ENCODE assay signal across 15 cellular contexts in the genomic region with DNA sequence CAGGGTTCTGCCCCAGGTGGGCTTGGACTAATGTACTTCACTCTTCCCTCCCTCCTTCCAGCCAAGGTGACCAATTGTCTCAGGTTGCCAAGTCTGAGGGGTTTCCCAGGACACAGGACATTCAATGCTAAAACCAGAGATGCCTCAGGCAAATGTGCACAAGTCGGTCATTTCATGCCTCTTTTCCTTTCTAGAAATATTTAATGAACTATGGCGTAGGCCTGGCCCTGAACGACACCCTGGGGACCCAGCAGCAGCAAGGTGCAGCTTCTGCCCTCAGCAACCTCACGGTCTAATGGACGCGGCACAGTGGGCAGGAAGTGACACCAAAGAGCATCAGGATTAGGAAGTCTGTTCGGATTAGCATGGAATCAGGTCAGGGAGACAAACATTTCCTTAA.
DNase-seq lines count a peak whose midpoint lies in the region; ATAC-seq, FAIRE-seq and TF ChIP-seq lines count a peak whose summit lies in the region.
"Had no signal": no experiment of that assay in that cellular context is flagged by ENCODE, and none has a peak within 500 bp of the region (broad histone marks: within the 10 kb centered on the region; RNA-seq: fewer than 3 reads in every experiment).

No MANE protein-coding gene starts in this region.

- H3K27me3 ChIP-seq in GM23338 (ENCODE audit: insufficient read depth) (no peaks in the 10 kb centered on the region), uterus (no peaks in the 10 kb centered on the region), lower lobe of right lung (ENCODE audit: low read depth) (peaks cover 6% of the 10 kb centered on the region)

- H3K4me1 ChIP-seq in GM23338 (ENCODE audit: insufficient read depth) (no peaks in the 10 kb centered on the region), uterus (peaks cover 0 to 6% of the 10 kb centered on the region in 2 donors), lower lobe of right lung (no peaks in the 10 kb centered on the region)

- no peak for TF ChIP-seq CTCF in GM23338 (conservative IDR thresholded peaks at IDR 0.05; ENCODE audit: low read depth in 2 of 2)
- no peak for TF ChIP-seq CTCF in endothelial cell (IDR thresholded peaks at IDR 0.05; ENCODE audit: unreplicated experiment)
- no peak for TF ChIP-seq CTCF in uterus (IDR thresholded peaks at IDR 0.05)
- no peak for TF ChIP-seq CTCF in lower lobe of right lung (IDR thresholded peaks at IDR 0.05)

- TF ChIP-seq POLR2A in uterus (IDR thresholded peaks at IDR 0.05) (no peak), GM12892 (IDR thresholded peaks at IDR 0.05; ENCODE audit: low read depth, low read length) (no peak)

- H3K27ac ChIP-seq in GM23338 (ENCODE audit: low read depth) = no peak overlapping the region
- H3K27ac ChIP-seq in uterus = peak overlapping the region; percentile 53 to 67
- H3K27ac ChIP-seq in lower lobe of right lung = no peak overlapping the region
- H3K27ac ChIP-seq: 22Rv1, GM23248 had no signal

- 0 out of 2 replicates have a peak overlapping the region, but pooled peaks have one; percentile 23 for H2AFZ ChIP-seq in GM23338
- H2AFZ ChIP-seq: GM23248 had no signal

- H3K4me3 Mint-ChIP-seq in GM23338 = no peak overlapping the region
- H3K4me3 Mint-ChIP-seq in endothelial cell (ENCODE audit: unreplicated experiment) = no peak overlapping the region
- H3K4me3 Mint-ChIP-seq in activated CD4-positive, alpha-beta T cell treated with anti-CD3 and anti-CD28 coated beads for 36 hours = no peak overlapping the region
- H3K4me3 Mint-ChIP-seq: CD4-positive, CD25-positive, alpha-beta regulatory T cell had no signal

- H4K20me1 ChIP-seq in GM23338 (replicated peaks; ENCODE audit: insufficient read depth) = no peaks in the 10 kb centered on the region

- CTCF ChIA-PET in activated CD4-positive, alpha-beta T cell treated with anti-CD3 and anti-CD28 coated beads for 36 hours (lab: Charles Lee) = interaction anchor here (0.6 to 1.0 kb wide), 2 partner anchors 15 to 193 kb away, joined by 3 read pairs; no protein-coding TSS in a partner anchor

- H3K27ac Mint-ChIP-seq in GM23338 (no peak overlapping the region), endothelial cell (ENCODE audit: unreplicated experiment) (peak overlapping the region; percentile 61)
- no peak overlapping the region for H3K27ac Mint-ChIP-seq in activated CD4-positive, alpha-beta T cell treated with anti-CD3 and anti-CD28 coated beads for 36 hours
- H3K27ac Mint-ChIP-seq: CD4-positive, CD25-positive, alpha-beta regulatory T cell had no signal

- H3K9me2 ChIP-seq in GM23338 (ENCODE audit: insufficient read depth) = 0 out of 2 replicates have a peak, but pooled peaks cover 7% of the 10 kb centered on the region

- H3K4me1 Mint-ChIP-seq in GM23338 = peaks cover 7% of the 10 kb centered on the region
- peaks cover 30% of the 10 kb centered on the region for H3K4me1 Mint-ChIP-seq in endothelial cell (ENCODE audit: unreplicated experiment)
- H3K4me1 Mint-ChIP-seq in activated CD4-positive, alpha-beta T cell treated with anti-CD3 and anti-CD28 coated beads for 36 hours = peaks cover 11% of the 10 kb centered on the region
- H3K4me1 Mint-ChIP-seq: CD4-positive, CD25-positive, alpha-beta regulatory T cell had no signal

- H3K9me3 Mint-ChIP-seq in GM23338 = no peaks in the 10 kb centered on the region
- H3K9me3 Mint-ChIP-seq in endothelial cell (ENCODE audit: unreplicated experiment) = no peaks in the 10 kb centered on the region
- no peaks in the 10 kb centered on the region for H3K9me3 Mint-ChIP-seq in activated CD4-positive, alpha-beta T cell treated with anti-CD3 and anti-CD28 coated beads for 36 hours (ENCODE audit: low read depth)

- H3K36me3 ChIP-seq in GM23338 (ENCODE audit: insufficient read depth) = no peaks in the 10 kb centered on the region
- H3K36me3 ChIP-seq in uterus = no peaks in the 10 kb centered on the region
- H3K36me3 ChIP-seq in lower lobe of right lung = no peaks in the 10 kb centered on the region

- intact Hi-C loops in uterus (cut with DNase I; ENCODE audit: low total_unique reads) (no loop called here), lower lobe of right lung (cut with DNase I) (no loop called here)
- intact Hi-C loops in activated CD4-positive, alpha-beta T cell treated with anti-CD3 and anti-CD28 coated beads for 36 hours (cut with DNase I, micrococcal nuclease) = no loop called here

- H3K9me3 ChIP-seq in uterus (no peaks in the 10 kb centered on the region), lower lobe of right lung (no peaks in the 10 kb centered on the region)

- H3K4me2 ChIP-seq in GM23338 = no peak overlapping the region

- DNase-seq in DMS79 treated with DMSO at 0.1 percent for 48 hours (lab: John Stamatoyannopoulos, UW) = peak; percentile 8
- no peak for DNase-seq in DMS79 (lab: John Stamatoyannopoulos, UW)
- no peak for DNase-seq in GM23338 (ENCODE audit: low spot score)
- DNase-seq in endothelial cell (ENCODE audit: low spot score) = no peak
- DNase-seq in uterus = no peak
- DNase-seq in GM12892 (ENCODE audit: insufficient read length) = no peak
- no peak for DNase-seq in activated CD4-positive, alpha-beta T cell treated with anti-CD3 and anti-CD28 coated beads for 36 hours
- DNase-seq in lower lobe of right lung = no peak
- DNase-seq: CD4-positive, CD25-positive, alpha-beta regulatory T cell; DMS53; GM23248; H7 had no signal

- H3F3A ChIP-seq in GM23338 (replicated peaks; ENCODE audit: low read depth) = no peaks in the 10 kb centered on the region

- no peak for ATAC-seq in GM23338
- no peak for ATAC-seq in activated CD4-positive, alpha-beta T cell treated with anti-CD3 and anti-CD28 coated beads for 36 hours
- ATAC-seq in lower lobe of right lung = no peak
- ATAC-seq: GM12878, HepG2 had no signal

- peaks cover 2% of the 10 kb centered on the region for H3K27me3 Mint-ChIP-seq in GM23338 (ENCODE audit: insufficient read depth, low read depth, poor library complexity)
- peaks cover 3% of the 10 kb centered on the region for H3K27me3 Mint-ChIP-seq in endothelial cell (ENCODE audit: unreplicated experiment)
- H3K27me3 Mint-ChIP-seq in activated CD4-positive, alpha-beta T cell treated with anti-CD3 and anti-CD28 coated beads for 36 hours = peaks cover 9% of the 10 kb centered on the region

- H3K79me2 ChIP-seq in GM23338 (replicated peaks; ENCODE audit: insufficient read depth) = no peaks in the 10 kb centered on the region

- no peaks in the 10 kb centered on the region for H3K36me3 Mint-ChIP-seq in GM23338 (ENCODE audit: low read depth)
- no peaks in the 10 kb centered on the region for H3K36me3 Mint-ChIP-seq in endothelial cell (ENCODE audit: low read depth, unreplicated experiment)
- no peaks in the 10 kb centered on the region for H3K36me3 Mint-ChIP-seq in activated CD4-positive, alpha-beta T cell treated with anti-CD3 and anti-CD28 coated beads for 36 hours (ENCODE audit: low read depth)
- H3K36me3 Mint-ChIP-seq: CD4-positive, CD25-positive, alpha-beta regulatory T cell had no signal

- H3K4me3 ChIP-seq in GM23338 = no peak overlapping the region
- no peak overlapping the region for H3K4me3 ChIP-seq in uterus
- H3K4me3 ChIP-seq in lower lobe of right lung = no peak overlapping the region
- H3K4me3 ChIP-seq: GM12878, GM23248 had no signal

- FAIRE-seq in GM12892 (lab: Jason Lieb, UNC) = no peak
- FAIRE-seq: GM12878, HepG2 had no signal

- POLR2A ChIA-PET in activated CD4-positive, alpha-beta T cell treated with anti-CD3 and anti-CD28 coated beads for 36 hours (lab: Charles Lee) = no interaction called here

TF ChIP-seq in GM23338, 12 proteins besides CTCF, POLR2A, EP300 and RAD21 (continues in another document):
- TF ChIP-seq, protein P1, sequence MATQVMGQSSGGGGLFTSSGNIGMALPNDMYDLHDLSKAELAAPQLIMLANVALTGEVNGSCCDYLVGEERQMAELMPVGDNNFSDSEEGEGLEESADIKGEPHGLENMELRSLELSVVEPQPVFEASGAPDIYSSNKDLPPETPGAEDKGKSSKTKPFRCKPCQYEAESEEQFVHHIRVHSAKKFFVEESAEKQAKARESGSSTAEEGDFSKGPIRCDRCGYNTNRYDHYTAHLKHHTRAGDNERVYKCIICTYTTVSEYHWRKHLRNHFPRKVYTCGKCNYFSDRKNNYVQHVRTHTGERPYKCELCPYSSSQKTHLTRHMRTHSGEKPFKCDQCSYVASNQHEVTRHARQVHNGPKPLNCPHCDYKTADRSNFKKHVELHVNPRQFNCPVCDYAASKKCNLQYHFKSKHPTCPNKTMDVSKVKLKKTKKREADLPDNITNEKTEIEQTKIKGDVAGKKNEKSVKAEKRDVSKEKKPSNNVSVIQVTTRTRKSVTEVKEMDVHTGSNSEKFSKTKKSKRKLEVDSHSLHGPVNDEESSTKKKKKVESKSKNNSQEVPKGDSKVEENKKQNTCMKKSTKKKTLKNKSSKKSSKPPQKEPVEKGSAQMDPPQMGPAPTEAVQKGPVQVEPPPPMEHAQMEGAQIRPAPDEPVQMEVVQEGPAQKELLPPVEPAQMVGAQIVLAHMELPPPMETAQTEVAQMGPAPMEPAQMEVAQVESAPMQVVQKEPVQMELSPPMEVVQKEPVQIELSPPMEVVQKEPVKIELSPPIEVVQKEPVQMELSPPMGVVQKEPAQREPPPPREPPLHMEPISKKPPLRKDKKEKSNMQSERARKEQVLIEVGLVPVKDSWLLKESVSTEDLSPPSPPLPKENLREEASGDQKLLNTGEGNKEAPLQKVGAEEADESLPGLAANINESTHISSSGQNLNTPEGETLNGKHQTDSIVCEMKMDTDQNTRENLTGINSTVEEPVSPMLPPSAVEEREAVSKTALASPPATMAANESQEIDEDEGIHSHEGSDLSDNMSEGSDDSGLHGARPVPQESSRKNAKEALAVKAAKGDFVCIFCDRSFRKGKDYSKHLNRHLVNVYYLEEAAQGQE (IDR thresholded peaks at IDR 0.05; ENCODE audit: unreplicated experiment) = no peak
- no peak for TF ChIP-seq ZNF114 (CRISPR knock-in tag; IDR thresholded peaks at IDR 0.05)
- TF ChIP-seq EZH2 (IDR thresholded peaks at IDR 0.05; ENCODE audit: low read depth, unreplicated experiment) = no peak
- TF ChIP-seq ZNF331 (CRISPR knock-in tag; IDR thresholded peaks at IDR 0.05; ENCODE audit: low read depth) = no peak

Comparison
In these comparisons a context has a peak if more than half of its experiments do, and no peak if none do; other contexts are left out.
1. H3K27ac ChIP-seq: peak in uterus (2 of 2); none in GM23338 (single experiment) and lower lobe of right lung (single experiment).